Comparison of ENCODE assay signal across 14 cellular contexts in the genomic region with DNA sequence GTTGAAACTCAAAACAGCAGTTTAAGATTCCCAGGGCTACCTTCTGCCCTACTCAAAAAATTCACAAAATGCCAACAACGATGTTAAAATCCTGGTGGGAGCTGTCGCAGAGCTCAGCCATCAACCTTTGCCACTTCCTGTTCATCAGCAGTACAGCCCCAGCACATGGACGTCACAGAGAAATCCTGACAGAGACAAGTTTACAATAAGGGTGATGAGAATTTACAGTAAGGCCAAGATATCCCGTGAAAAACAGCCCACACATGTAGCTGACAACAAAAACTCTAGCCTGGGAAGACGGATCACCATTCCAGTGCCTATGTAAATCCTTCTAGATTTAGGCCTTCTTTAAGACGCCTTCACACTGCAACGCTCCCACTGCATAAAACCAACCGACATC. TPM values are rescaled to one million over a fixed set of nuclear protein-coding genes. Genes with fewer than 3 reads are reported as not detected.
DNase-seq lines count a peak whose midpoint lies in the region; ATAC-seq and TF ChIP-seq lines count a peak whose summit lies in the region.
"Had no signal": no experiment of that assay in that cellular context is flagged by ENCODE, and none has a peak within 500 bp of the region (broad histone marks: within the 10 kb centered on the region; RNA-seq: fewer than 3 reads in every experiment).

No MANE protein-coding gene starts in this region.

- H3K9me3 ChIP-seq in mammary epithelial cell (replicated peaks; ENCODE audit: insufficient read depth, low read length) (no peaks in the 10 kb centered on the region), transverse colon (no peaks in the 10 kb centered on the region)
- H3K9me3 ChIP-seq: uterus had no signal

- no peak for TF ChIP-seq EP300 in transverse colon (IDR thresholded peaks at IDR 0.05; ENCODE audit: low read depth)

- BruUV-seq in MCF 10A (replicated peaks; lab: Mats Ljungman, UMichigan) (no TSS peak), mammary epithelial cell (replicated peaks; lab: Mats Ljungman, UMichigan) (no TSS peak)

- H3K27ac Mint-ChIP-seq in MCF 10A (ENCODE audit: low read depth, unreplicated experiment), result peak overlapping the region; percentile 5
- peak overlapping the region; percentile 65 for H3K27ac Mint-ChIP-seq in activated T-helper 2 cell treated with anti-CD3 and anti-CD28 coated beads, Interferon-gamma antibody, Interleukin-2, Interleukin-4, amounts not matched to agents 10 μg/mL and 5 μg/mL and 100 μg/mL, durations not matched to agents 14 hours and 24 hours and 36 hours
- H3K27ac Mint-ChIP-seq in mesothelial cell of epicardium, result peak overlapping the region; percentile 18

- WGBS in mammary epithelial cell (ENCODE audit: low coverage, missing lambda C conversion rate), result 49% methylated on average over 8 of the region's 8 CpGs
- WGBS in transverse colon (ENCODE audit: low coverage in 1 of 2), 2 donors, result 40 to 49% methylated on average over 2 to 8 of the region's 8 CpGs

- DNase-seq in MCF 10A (ENCODE audit: unreplicated experiment) (no peak), mammary epithelial cell (no peak), mesothelial cell of epicardium (ENCODE audit: low spot score in 2 of 2, unreplicated experiment in 2 of 2) (no peak), transverse colon (no peak), NCI-H146 treated with DMSO at 0.1 percent for 48 hours (lab: John Stamatoyannopoulos, UW; ENCODE audit: unreplicated experiment) (no peak), foreskin keratinocyte (no peak), GM20000 (ENCODE audit: low spot score) (no peak)
- DNase-seq in activated T-helper 2 cell treated with anti-CD3 and anti-CD28 coated beads, Interferon-gamma antibody, Interleukin-2, Interleukin-4, amounts not matched to agents 10 μg/mL and 5 μg/mL and 100 μg/mL, durations not matched to agents 14 hours and 24 hours and 36 hours (ENCODE audit: low spot score), result no peak
- DNase-seq: activated CD4-positive, alpha-beta T cell treated with anti-CD3 and anti-CD28 coated beads for 1 hour; GM23248; mesenchymal stem cell; NCI-H2171; uterus had no signal

- H3K79me2 ChIP-seq in mammary epithelial cell (ENCODE audit: insufficient read depth, low read length), result peaks cover 99% of the 10 kb centered on the region

- no peak for TF ChIP-seq POLR2A in transverse colon (IDR thresholded peaks at IDR 0.05)

- H3K36me3 Mint-ChIP-seq in MCF 10A (ENCODE audit: insufficient read depth, unreplicated experiment), result peaks cover 95% of the 10 kb centered on the region
- peaks cover 80% of the 10 kb centered on the region for H3K36me3 Mint-ChIP-seq in activated T-helper 2 cell treated with anti-CD3 and anti-CD28 coated beads, Interferon-gamma antibody, Interleukin-2, Interleukin-4, amounts not matched to agents 10 μg/mL and 5 μg/mL and 100 μg/mL, durations not matched to agents 14 hours and 24 hours and 36 hours (ENCODE audit: low read depth)
- H3K36me3 Mint-ChIP-seq in mesothelial cell of epicardium, result peaks cover 31% of the 10 kb centered on the region

- H3K36me3 ChIP-seq in mammary epithelial cell (ENCODE audit: insufficient read depth, low read length) (peaks cover 45% of the 10 kb centered on the region), transverse colon (peaks cover 0 to 44% (median 21%) of the 10 kb centered on the region in 4 donors)
- H3K36me3 ChIP-seq: uterus had no signal

- no peak for TF ChIP-seq CTCF in MCF 10A (IDR thresholded peaks at IDR 0.05; ENCODE audit: unreplicated experiment)
- TF ChIP-seq CTCF in mammary epithelial cell (conservative IDR thresholded peaks at IDR 0.05 in 1 of 2, IDR thresholded peaks at IDR 0.05 in 1 of 2; ENCODE audit: extremely low read depth in 1 of 2, insufficient read depth in 1 of 2, low read depth in 1 of 2, low read length in 2 of 2), result no peak
- TF ChIP-seq CTCF in mesothelial cell of epicardium (IDR thresholded peaks at IDR 0.05; ENCODE audit: unreplicated experiment), result no peak
- TF ChIP-seq CTCF in transverse colon (IDR thresholded peaks at IDR 0.05), result no peak
- TF ChIP-seq CTCF in foreskin keratinocyte (conservative IDR thresholded peaks at IDR 0.05), result no peak
- no peak for TF ChIP-seq CTCF in GM20000 (IDR thresholded peaks at IDR 0.05; ENCODE audit: extremely low read depth, missing control alignments)

- CTCF ChIA-PET in MCF 10A (lab: Yijun Ruan, JAX), result interaction anchor here (0.6 to 1.1 kb wide), 3 partner anchors 8 to 1653 kb away, joined by 3 to 4 read pairs (median 3); partner anchors contain the start of gene USP22
- CTCF ChIA-PET in mammary epithelial cell (lab: Charles Lee; ENCODE audit: low non-redundant PET), result no interaction called here

- POLR2A ChIA-PET in MCF 10A (lab: Yijun Ruan, JAX), result interaction anchor here (1.4 to 1.6 kb wide), 2 partner anchors 18 to 28 kb away, joined by 4 to 6 read pairs; no protein-coding TSS in a partner anchor

- dilution Hi-C loops in mammary epithelial cell (cut with HindIII; ENCODE audit: low sequenced_read_pairs), result no loop called here

- H3K27me3 Mint-ChIP-seq in MCF 10A (ENCODE audit: insufficient read depth, unreplicated experiment), result no peaks in the 10 kb centered on the region
- no peaks in the 10 kb centered on the region for H3K27me3 Mint-ChIP-seq in activated T-helper 2 cell treated with anti-CD3 and anti-CD28 coated beads, Interferon-gamma antibody, Interleukin-2, Interleukin-4, amounts not matched to agents 10 μg/mL and 5 μg/mL and 100 μg/mL, durations not matched to agents 14 hours and 24 hours and 36 hours (ENCODE audit: low read depth)
- H3K27me3 Mint-ChIP-seq in mesothelial cell of epicardium (ENCODE audit: low read depth), result no peaks in the 10 kb centered on the region

- H3K9ac ChIP-seq in mammary epithelial cell (ENCODE audit: insufficient read depth, low read length), result no peak overlapping the region
- H3K9ac ChIP-seq: GM23248, parathyroid adenoma had no signal

- H3K27me3 ChIP-seq in mammary epithelial cell (ENCODE audit: insufficient read depth, low read length) (no peaks in the 10 kb centered on the region), transverse colon (no peaks in the 10 kb centered on the region), foreskin keratinocyte (no peaks in the 10 kb centered on the region)
- H3K27me3 ChIP-seq: uterus had no signal

- H3K4me3 ChIP-seq in mammary epithelial cell (replicated peaks in 1 of 3; ENCODE audit: insufficient read depth in 1 of 3, low read depth in 2 of 3, low read length in 3 of 3) (no peak overlapping the region), transverse colon (no peak overlapping the region)
- H3K4me3 ChIP-seq: GM23248, uterus had no signal

- H3K4me1 Mint-ChIP-seq in MCF 10A (ENCODE audit: insufficient read depth, unreplicated experiment) (peaks cover 22% of the 10 kb centered on the region), mesothelial cell of epicardium (peaks cover 14% of the 10 kb centered on the region)
- peaks cover 30% of the 10 kb centered on the region for H3K4me1 Mint-ChIP-seq in activated T-helper 2 cell treated with anti-CD3 and anti-CD28 coated beads, Interferon-gamma antibody, Interleukin-2, Interleukin-4, amounts not matched to agents 10 μg/mL and 5 μg/mL and 100 μg/mL, durations not matched to agents 14 hours and 24 hours and 36 hours (ENCODE audit: low read depth)

- in situ Hi-C loops in mammary epithelial cell (cut with MboI; ENCODE audit: low sequenced_read_pairs in 2 of 2) (no loop called here), transverse colon (cut with MboI; ENCODE audit: low pct_ligation_motif_present in 1 of 4, low pct_unique_long_range_greater_than_20kb in 1 of 4, low sequenced_read_pairs in 3 of 4) (no loop called here)

- H3K4me3 Mint-ChIP-seq in MCF 10A (ENCODE audit: unreplicated experiment) (no peak overlapping the region), mesothelial cell of epicardium (no peak overlapping the region)
- H3K4me3 Mint-ChIP-seq in activated T-helper 2 cell treated with anti-CD3 and anti-CD28 coated beads, Interferon-gamma antibody, Interleukin-2, Interleukin-4, amounts not matched to agents 10 μg/mL and 5 μg/mL and 100 μg/mL, durations not matched to agents 14 hours and 24 hours and 36 hours (ENCODE audit: low read depth), result no peak overlapping the region

- no peak overlapping the region for H3K4me2 ChIP-seq in mammary epithelial cell (ENCODE audit: insufficient read depth, low read depth, low read length)

- H4K20me1 ChIP-seq in mammary epithelial cell (ENCODE audit: insufficient read depth, low read length), result peaks cover 26% of the 10 kb centered on the region

- H2AFZ ChIP-seq in mammary epithelial cell (ENCODE audit: low read depth, low read length), result no peak overlapping the region
- H2AFZ ChIP-seq: GM23248, parathyroid adenoma had no signal

- H3K27ac ChIP-seq in mammary epithelial cell (ENCODE audit: insufficient read depth, low read depth, low read length) (no peak overlapping the region), transverse colon (peak overlapping the region; percentile 11 to 66 (median 48)), foreskin keratinocyte (no peak overlapping the region)
- H3K27ac ChIP-seq: GM23248, parathyroid adenoma, uterus had no signal

- H3K4me1 ChIP-seq in mammary epithelial cell (ENCODE audit: insufficient read depth, low read length), result peaks cover 6% of the 10 kb centered on the region
- H3K4me1 ChIP-seq in transverse colon, result peaks cover 0 to 38% (median 19%) of the 10 kb centered on the region in 4 donors
- H3K4me1 ChIP-seq in foreskin keratinocyte, result no peaks in the 10 kb centered on the region

- no peak for ATAC-seq in foreskin keratinocyte

- intact Hi-C loops in MCF 10A (cut with micrococcal nuclease), result no loop called here
- intact Hi-C loops in mammary epithelial cell (cut with micrococcal nuclease), result no loop called here
- intact Hi-C loops in activated T-helper 2 cell treated with anti-CD3 and anti-CD28 coated beads, Interferon-gamma antibody, Interleukin-2, Interleukin-4, amounts not matched to agents 10 μg/mL and 5 μg/mL and 100 μg/mL, durations not matched to agents 14 hours and 24 hours and 36 hours (cut with micrococcal nuclease), result no loop called here
- intact Hi-C loops in transverse colon (cut with DNase I; ENCODE audit: low total_unique reads), result no loop called here

- H3K9me3 Mint-ChIP-seq in MCF 10A (ENCODE audit: unreplicated experiment) (no peaks in the 10 kb centered on the region), mesothelial cell of epicardium (no peaks in the 10 kb centered on the region)
- no peaks in the 10 kb centered on the region for H3K9me3 Mint-ChIP-seq in activated T-helper 2 cell treated with anti-CD3 and anti-CD28 coated beads, Interferon-gamma antibody, Interleukin-2, Interleukin-4, amounts not matched to agents 10 μg/mL and 5 μg/mL and 100 μg/mL, durations not matched to agents 14 hours and 24 hours and 36 hours

RNA-seq across cellular contexts. Expression of gene USP22, which starts 18.8 kb away (rescaled TPM):
- 146 and 157 TPM in 2 replicates for total RNA-seq in MCF 10A (2022)
- total RNA-seq in mammary epithelial cell, result 100 to 1,000 TPM; 187 to 318 TPM
- 175 TPM for polyA plus RNA-seq in mammary epithelial cell
- polyA minus RNA-seq in mammary epithelial cell, result 423 TPM
- 147 and 167 TPM in 2 replicates for total RNA-seq in activated T-helper 2 cell treated with anti-CD3 and anti-CD28 coated beads, Interferon-gamma antibody, Interleukin-2, Interleukin-4, amounts not matched to agents 10 μg/mL and 5 μg/mL and 100 μg/mL, durations not matched to agents 14 hours and 24 hours and 36 hours
- total RNA-seq in mesothelial cell of epicardium, result 333 to 348 TPM (median 347 TPM) in 3 replicates
- total RNA-seq in transverse colon, result 100 to 1,000 TPM in 2 of 4 donors, 10 to 100 TPM in 2; 95.5 to 123 (median 108) TPM
- 141 and 150 TPM in 2 replicates for total RNA-seq in foreskin keratinocyte
- 47.7 and 48.8 TPM in 2 replicates for polyA plus RNA-seq in foreskin keratinocyte

Comparison
In these comparisons a context has a peak if more than half of its experiments do, and no peak if none do; other contexts are left out.
1. H3K27ac Mint-ChIP-seq: peak in every context shown above with its lines; median percentile 65 in activated T-helper 2 cell treated with anti-CD3 and anti-CD28 coated beads, Interferon-gamma antibody, Interleukin-2, Interleukin-4, amounts not matched to agents 10 μg/mL and 5 μg/mL and 100 μg/mL, durations not matched to agents 14 hours and 24 hours and 36 hours; 18 in mesothelial cell of epicardium; 5 in MCF 10A.
2. H3K27ac ChIP-seq: peak in transverse colon (4 of 4); none in mammary epithelial cell (single experiment) and foreskin keratinocyte (single experiment).